ENCODE assay signal across 8 cellular contexts in genomic region chr10:103678104-103678526, GRCh38.
DNase-seq lines count a peak whose midpoint lies in the region; ATAC-seq and TF ChIP-seq lines count a peak whose summit lies in the region.

No MANE protein-coding gene starts in this region.

- TF ChIP-seq POLR2A in GM18505 (IDR thresholded peaks at IDR 0.05; ENCODE audit: borderline replicate concordance, extremely low read depth, insufficient read depth, insufficient read length), result peak; percentile 50

- H3K4me3 ChIP-seq in SJCRH30, result peak overlapping the region; percentile 38

- intact Hi-C loops in left cardiac atrium (cut with DNase I) (no loop called here), sciatic nerve (cut with DNase I) (no loop called here)

- H3K4me1 ChIP-seq in SJCRH30, result peaks cover 7% of the 10 kb centered on the region; the same call in 1 of the 2 replicates

- DNase-seq in SJCRH30, result peak; percentile 86 to 88
- DNase-seq in activated naive CD8-positive, alpha-beta T cell treated with anti-CD3 and anti-CD28 coated beads, Interleukin-2, amount 50 U/mL, for 16 hours (ENCODE audit: low read depth, low spot score), result peak; percentile 56
- peak; percentile 87 for DNase-seq in left cardiac atrium
- peak; percentile 95 for DNase-seq in sciatic nerve (ENCODE audit: low spot score)
- no peak for DNase-seq in NCI-H1694 treated with DMSO at 0.1 percent for 48 hours (lab: John Stamatoyannopoulos, UW)
- no peak for DNase-seq in cerebellar cortex (ENCODE audit: low spot score)

- no peaks in the 10 kb centered on the region for H3K36me3 ChIP-seq in SJCRH30

- H3K9me3 ChIP-seq in SJCRH30 (replicated peaks), result no peaks in the 10 kb centered on the region

- peak overlapping the region; percentile 23; the same call in 1 of the 2 replicates for H3K27ac ChIP-seq in SJCRH30

- no peaks in the 10 kb centered on the region for H3K27me3 ChIP-seq in SJCRH30

- ATAC-seq in GM18505 (IDR thresholded peaks at IDR 0.05; ENCODE audit: unreplicated experiment) (peak; percentile 73), HG02852 (IDR thresholded peaks at IDR 0.05; ENCODE audit: unreplicated experiment) (peak; percentile 83), left cardiac atrium (peak; percentile 87 to 90), sciatic nerve (peak; percentile 84)

Comparison
In these comparisons a context has a peak if more than half of its experiments do, and no peak if none do; other contexts are left out.
1. DNase-seq: peak in SJCRH30 (2 of 2), activated naive CD8-positive, alpha-beta T cell treated with anti-CD3 and anti-CD28 coated beads, Interleukin-2, amount 50 U/mL, for 16 hours (single experiment), left cardiac atrium (single experiment) and sciatic nerve (single experiment); none in NCI-H1694 treated with DMSO at 0.1 percent for 48 hours (single experiment) and cerebellar cortex (single experiment).
2. Peak in every context shown above with its lines, with median percentiles within 50 percentile points of each other: ATAC-seq.